ENCODE assay signal across 8 cellular contexts in genomic region chr9:7799934-7800285, GRCh38. TPM values are rescaled to one million over a fixed set of nuclear protein-coding genes. Genes with fewer than 3 reads are reported as not detected.
A peak's percentile ranks its signal among the peaks of the same experiment; 100 is the strongest.
DNase-seq lines count a peak whose midpoint lies in the region; ATAC-seq, FAIRE-seq and TF ChIP-seq lines count a peak whose summit lies in the region.

No MANE protein-coding gene starts in this region.

- DNase-seq in activated T-cell treated with anti-CD3 and anti-CD28 coated beads, Interleukin-2, amount 50 U/mL, for 72 hours, result peak in 1 of 2 donors; percentile 8
- DNase-seq in activated T-cell treated with anti-CD3 and anti-CD28 coated beads for 4 hours (no peak), bronchial epithelial cell (ENCODE audit: low read depth) (no peak), nephron progenitor cell (no peak), NCI-H1105 (lab: John Stamatoyannopoulos, UW) (no peak), NCI-H345 (lab: John Stamatoyannopoulos, UW) (no peak)
- DNase-seq in stimulated activated CD4-positive, alpha-beta T cell treated with anti-CD3 and anti-CD28 coated beads, Interleukin-4, amount 100 ng/mL, for 1 hour, result no peak

- H3K36me3 ChIP-seq in bronchial epithelial cell (ENCODE audit: control insufficient read depth, insufficient read depth, low read length), result peaks cover 6% of the 10 kb centered on the region

- H3K4me3 Mint-ChIP-seq in activated T-cell treated with anti-CD3 and anti-CD28 coated beads, Interleukin-2, amount 50 U/mL, for 72 hours, result peak overlapping the region; percentile 84 to 95
- peak overlapping the region; percentile 98 for H3K4me3 Mint-ChIP-seq in nephron progenitor cell

- peak; percentile 35 to 50 for ATAC-seq in activated T-cell treated with anti-CD3 and anti-CD28 coated beads, Interleukin-2, amount 50 U/mL, for 72 hours (replicated peaks in 1 of 2)
- peak; percentile 19 for ATAC-seq in HG03521 (IDR thresholded peaks at IDR 0.05; ENCODE audit: unreplicated experiment)

- no peaks in the 10 kb centered on the region for H3K27me3 ChIP-seq in bronchial epithelial cell (ENCODE audit: control insufficient read depth, insufficient read depth, low read length)

- peak overlapping the region; percentile 98 for H3K27ac Mint-ChIP-seq in activated T-cell treated with anti-CD3 and anti-CD28 coated beads, Interleukin-2, amount 50 U/mL, for 72 hours
- H3K27ac Mint-ChIP-seq in nephron progenitor cell, result no peak overlapping the region

- peaks cover 34% of the 10 kb centered on the region for H3K4me1 Mint-ChIP-seq in activated T-cell treated with anti-CD3 and anti-CD28 coated beads, Interleukin-2, amount 50 U/mL, for 72 hours (ENCODE audit: low read depth)
- peaks cover 39% of the 10 kb centered on the region for H3K4me1 Mint-ChIP-seq in nephron progenitor cell

- peak overlapping the region; percentile 61 for H3K4me3 ChIP-seq in bronchial epithelial cell (ENCODE audit: low read depth, low read length)

- peaks cover 1 to 9% of the 10 kb centered on the region in 2 donors for H3K36me3 Mint-ChIP-seq in activated T-cell treated with anti-CD3 and anti-CD28 coated beads, Interleukin-2, amount 50 U/mL, for 72 hours (ENCODE audit: insufficient read depth in 2 of 2)
- peaks cover 27% of the 10 kb centered on the region for H3K36me3 Mint-ChIP-seq in nephron progenitor cell (ENCODE audit: low read depth)

- H3K9me3 Mint-ChIP-seq in activated T-cell treated with anti-CD3 and anti-CD28 coated beads, Interleukin-2, amount 50 U/mL, for 72 hours, result no peaks in the 10 kb centered on the region
- H3K9me3 Mint-ChIP-seq in nephron progenitor cell, result no peaks in the 10 kb centered on the region

- no peaks in the 10 kb centered on the region for H3K27me3 Mint-ChIP-seq in activated T-cell treated with anti-CD3 and anti-CD28 coated beads, Interleukin-2, amount 50 U/mL, for 72 hours (ENCODE audit: low read depth)
- no peaks in the 10 kb centered on the region for H3K27me3 Mint-ChIP-seq in nephron progenitor cell (ENCODE audit: low read depth, poor library complexity)

- no peak for FAIRE-seq in bronchial epithelial cell (lab: Jason Lieb, UNC)

- TF ChIP-seq CTCF in bronchial epithelial cell (IDR thresholded peaks at IDR 0.05; ENCODE audit: insufficient read depth, low read length, severe bottlenecking) (no peak), nephron progenitor cell (IDR thresholded peaks at IDR 0.05) (no peak)

RNA-seq across cellular contexts. Expression of gene DMAC1, which starts 0.3 kb away (rescaled TPM):
- 10 to 100 TPM; 34.2 to 39.6 TPM for total RNA-seq in activated T-cell treated with anti-CD3 and anti-CD28 coated beads, Interleukin-2, amount 50 U/mL, for 72 hours
- total RNA-seq in bronchial epithelial cell, result 10.8 and 12.8 TPM in 2 replicates
